In the genomic region with DNA sequence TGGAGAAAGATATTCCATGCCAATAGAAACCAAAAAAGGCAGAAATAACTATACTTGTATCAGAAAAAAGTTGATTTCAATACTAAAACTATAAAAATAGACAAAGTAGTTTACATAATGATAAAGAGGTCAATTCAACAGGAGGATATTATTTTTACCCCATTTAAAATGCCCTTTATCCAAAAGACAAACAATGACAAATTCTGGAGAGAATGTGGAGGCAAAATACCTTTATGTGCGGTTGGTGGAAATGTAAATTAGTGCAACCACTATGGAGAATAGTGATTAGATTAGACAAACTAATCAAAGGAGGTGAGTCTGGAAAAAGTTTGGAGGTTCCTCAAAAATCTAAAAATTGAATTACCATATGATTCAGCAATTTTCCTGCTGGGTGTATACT, we compare ENCODE assay signal across 40 cellular contexts.
"Had no signal": no experiment of that assay in that cellular context is flagged by ENCODE, and none has a peak within 500 bp of the region (broad histone marks: within the 10 kb centered on the region; RNA-seq: fewer than 3 reads in every experiment).

No MANE protein-coding gene starts in this region.

- H3K4me3 Mint-ChIP-seq: activated naive CD4-positive, alpha-beta T cell treated with anti-CD3 and anti-CD28 coated beads for 36 hours; activated naive CD4-positive, alpha-beta T cell treated with anti-CD3 and anti-CD28 coated beads, Interleukin-2, amount 10 ng/mL, durations not matched to agents 7 days and 5 days; activated naive CD4-positive, alpha-beta T cell treated with anti-CD3 and anti-CD28 coated beads, Interleukin-2, amount 50 U/mL, for 24 hours; activated naive CD8-positive, alpha-beta T cell; activated naive CD8-positive, alpha-beta T cell treated with anti-CD3 and anti-CD28 coated beads for 36 hours; activated naive CD8-positive, alpha-beta T cell treated with anti-CD3 and anti-CD28 coated beads, Interleukin-2, amount 10 ng/mL, durations not matched to agents 7 days and 5 days; activated naive CD8-positive, alpha-beta T cell treated with anti-CD3 and anti-CD28 coated beads, Interleukin-2, amount 50 U/mL, for 24 hours; activated T-cell treated with anti-CD3 and anti-CD28 coated beads, Interleukin-2, amount 50 U/mL, for 24 hours; activated T-cell treated with anti-CD3 and anti-CD28 coated beads, Interleukin-2, amount 50 U/mL, for 4 hours; activated T-cell treated with anti-CD3 and anti-CD28 coated beads, Interleukin-2, amount 50 U/mL, for 72 hours; activated T-helper 1 cell treated with anti-CD3 and anti-CD28 coated beads, Interleukin-12 subunit alpha, Interleukin-12 subunit beta, Interleukin-2, Interleukin-4 antibody, amounts not matched to agents 30 ng/mL and 10 ng/mL and 1 ng/mL, durations not matched to agents 14 hours and 24 hours and 36 hours; activated T-helper 17 cell treated with anti-CD3 and anti-CD28 coated beads, Interleukin-2, amount 50 U/mL, for 72 hours; brain; central memory CD8-positive, alpha-beta T cell had no signal

- H3K36me3 ChIP-seq: adrenal gland, ascending aorta, brain microvascular endothelial cell, breast epithelium, cardiac muscle cell had no signal

- DNase-seq: activated effector memory CD4-positive, alpha-beta T cell treated with anti-CD3 and anti-CD28 coated beads, Interleukin-2, amount 50 U/mL, for 16 hours; activated effector memory CD4-positive, alpha-beta T cell treated with Interleukin-2 at 50 U/mL for 16 hours; activated gamma-delta T cell; activated gamma-delta T cell treated with Interleukin-2 at 50 U/mL for 16 hours; activated naive CD4-positive, alpha-beta T cell; activated naive CD4-positive, alpha-beta T cell treated with anti-CD3 and anti-CD28 coated beads for 36 hours; activated naive CD4-positive, alpha-beta T cell treated with anti-CD3 and anti-CD28 coated beads, Interleukin-2, amount 10 ng/mL, durations not matched to agents 7 days and 5 days; activated naive CD4-positive, alpha-beta T cell treated with anti-CD3 and anti-CD28 coated beads, Interleukin-2, amount 50 U/mL, for 16 hours; activated naive CD4-positive, alpha-beta T cell treated with Interleukin-2 at 50 U/mL for 16 hours; activated naive CD8-positive, alpha-beta T cell treated with anti-CD3 and anti-CD28 coated beads for 36 hours; activated naive CD8-positive, alpha-beta T cell treated with anti-CD3 and anti-CD28 coated beads, Interleukin-2, amount 10 ng/mL, durations not matched to agents 7 days and 5 days; activated naive CD8-positive, alpha-beta T cell treated with anti-CD3 and anti-CD28 coated beads, Interleukin-2, amount 50 U/mL, for 24 hours; activated T-cell treated with anti-CD3 and anti-CD28 coated beads, Interleukin-2, amount 50 U/mL, for 1 hour; activated T-cell treated with anti-CD3 and anti-CD28 coated beads, Interleukin-2, amount 50 U/mL, for 24 hours; activated T-cell treated with anti-CD3 and anti-CD28 coated beads, Interleukin-2, amount 50 U/mL, for 4 hours; activated T-cell treated with anti-CD3 and anti-CD28 coated beads, Interleukin-2, amount 50 U/mL, for 48 hours; activated T-cell treated with anti-CD3 and anti-CD28 coated beads, Interleukin-2, amount 50 U/mL, for 72 hours; adrenal gland; amniotic stem cell; amygdala; anterior cingulate cortex; aorta; body of pancreas; brain microvascular endothelial cell; caudate nucleus; central memory CD4-positive, alpha-beta T cell; cerebellar nuclear complex had no signal

- H3K4me1 Mint-ChIP-seq: activated naive CD4-positive, alpha-beta T cell treated with anti-CD3 and anti-CD28 coated beads, Interleukin-2, amount 10 ng/mL, durations not matched to agents 7 days and 5 days; activated naive CD4-positive, alpha-beta T cell treated with anti-CD3 and anti-CD28 coated beads, Interleukin-2, amount 50 U/mL, for 24 hours; activated naive CD8-positive, alpha-beta T cell treated with anti-CD3 and anti-CD28 coated beads for 36 hours; activated naive CD8-positive, alpha-beta T cell treated with anti-CD3 and anti-CD28 coated beads, Interleukin-2, amount 10 ng/mL, durations not matched to agents 7 days and 5 days; activated naive CD8-positive, alpha-beta T cell treated with anti-CD3 and anti-CD28 coated beads, Interleukin-2, amount 50 U/mL, for 24 hours; activated T-helper 17 cell treated with anti-CD3 and anti-CD28 coated beads, Interleukin-2, amount 50 U/mL, for 72 hours; brain; central memory CD8-positive, alpha-beta T cell had no signal

- H3K4me3 ChIP-seq: adrenal gland, ascending aorta, body of pancreas, breast epithelium, cardiac muscle cell had no signal

- H3K27me3 Mint-ChIP-seq: activated naive CD4-positive, alpha-beta T cell treated with anti-CD3 and anti-CD28 coated beads, Interleukin-2, amount 10 ng/mL, durations not matched to agents 7 days and 5 days; activated naive CD4-positive, alpha-beta T cell treated with anti-CD3 and anti-CD28 coated beads, Interleukin-2, amount 50 U/mL, for 24 hours; activated naive CD8-positive, alpha-beta T cell; activated naive CD8-positive, alpha-beta T cell treated with anti-CD3 and anti-CD28 coated beads for 36 hours; activated naive CD8-positive, alpha-beta T cell treated with anti-CD3 and anti-CD28 coated beads, Interleukin-2, amount 10 ng/mL, durations not matched to agents 7 days and 5 days; activated naive CD8-positive, alpha-beta T cell treated with anti-CD3 and anti-CD28 coated beads, Interleukin-2, amount 50 U/mL, for 24 hours; activated T-cell treated with anti-CD3 and anti-CD28 coated beads, Interleukin-2, amount 50 U/mL, for 24 hours; activated T-helper 17 cell treated with anti-CD3 and anti-CD28 coated beads, Interleukin-2, amount 50 U/mL, for 72 hours; brain; central memory CD8-positive, alpha-beta T cell had no signal

- H3K36me3 Mint-ChIP-seq: activated naive CD4-positive, alpha-beta T cell treated with anti-CD3 and anti-CD28 coated beads, Interleukin-2, amount 10 ng/mL, durations not matched to agents 7 days and 5 days; activated naive CD4-positive, alpha-beta T cell treated with anti-CD3 and anti-CD28 coated beads, Interleukin-2, amount 50 U/mL, for 72 hours; activated naive CD8-positive, alpha-beta T cell; activated naive CD8-positive, alpha-beta T cell treated with anti-CD3 and anti-CD28 coated beads for 36 hours; activated naive CD8-positive, alpha-beta T cell treated with anti-CD3 and anti-CD28 coated beads, Interleukin-2, amount 10 ng/mL, durations not matched to agents 7 days and 5 days; brain had no signal

- H3K9me3 ChIP-seq: adrenal gland, ascending aorta, body of pancreas had no signal

- H3K27ac ChIP-seq: adrenal gland, ascending aorta, body of pancreas, brain microvascular endothelial cell, breast epithelium, cardiac muscle cell had no signal

- FAIRE-seq: bronchial epithelial cell, colon had no signal

- ATAC-seq: activated naive CD4-positive, alpha-beta T cell treated with anti-CD3 and anti-CD28 coated beads, Interleukin-2, amount 50 U/mL, for 72 hours; activated naive CD8-positive, alpha-beta T cell treated with anti-CD3 and anti-CD28 coated beads, Interleukin-2, amount 50 U/mL, for 24 hours; activated T-cell treated with anti-CD3 and anti-CD28 coated beads, Interleukin-2, amount 50 U/mL, for 4 hours; activated T-cell treated with anti-CD3 and anti-CD28 coated beads, Interleukin-2, amount 50 U/mL, for 72 hours; activated T-helper 17 cell treated with anti-CD3 and anti-CD28 coated beads, Interleukin-2, amount 50 U/mL, for 72 hours; body of pancreas had no signal

- H3K27ac Mint-ChIP-seq: activated naive CD4-positive, alpha-beta T cell treated with anti-CD3 and anti-CD28 coated beads, Interleukin-2, amount 10 ng/mL, durations not matched to agents 7 days and 5 days; activated naive CD4-positive, alpha-beta T cell treated with anti-CD3 and anti-CD28 coated beads, Interleukin-2, amount 50 U/mL, for 24 hours; activated naive CD8-positive, alpha-beta T cell; activated naive CD8-positive, alpha-beta T cell treated with anti-CD3 and anti-CD28 coated beads for 36 hours; activated naive CD8-positive, alpha-beta T cell treated with anti-CD3 and anti-CD28 coated beads, Interleukin-2, amount 10 ng/mL, durations not matched to agents 7 days and 5 days; activated naive CD8-positive, alpha-beta T cell treated with anti-CD3 and anti-CD28 coated beads, Interleukin-2, amount 50 U/mL, for 24 hours; activated T-cell treated with anti-CD3 and anti-CD28 coated beads, Interleukin-2, amount 50 U/mL, for 24 hours; activated T-cell treated with anti-CD3 and anti-CD28 coated beads, Interleukin-2, amount 50 U/mL, for 72 hours; activated T-helper 1 cell treated with anti-CD3 and anti-CD28 coated beads, Interleukin-12 subunit alpha, Interleukin-12 subunit beta, Interleukin-2, Interleukin-4 antibody, amounts not matched to agents 30 ng/mL and 10 ng/mL and 1 ng/mL, durations not matched to agents 14 hours and 24 hours and 36 hours; activated T-helper 17 cell treated with anti-CD3 and anti-CD28 coated beads, Interleukin-2, amount 50 U/mL, for 72 hours; activated T-helper 2 cell treated with anti-CD3 and anti-CD28 coated beads, Interferon-gamma antibody, Interleukin-2, Interleukin-4, amounts not matched to agents 10 μg/mL and 5 μg/mL and 100 μg/mL, durations not matched to agents 14 hours and 24 hours and 36 hours; brain had no signal

- H3K4me1 ChIP-seq: adrenal gland, ascending aorta, body of pancreas, breast epithelium had no signal

- H3K27me3 ChIP-seq: adrenal gland, ascending aorta, body of pancreas, brain microvascular endothelial cell, breast epithelium, cardiac muscle cell had no signal
